In the genomic region with DNA sequence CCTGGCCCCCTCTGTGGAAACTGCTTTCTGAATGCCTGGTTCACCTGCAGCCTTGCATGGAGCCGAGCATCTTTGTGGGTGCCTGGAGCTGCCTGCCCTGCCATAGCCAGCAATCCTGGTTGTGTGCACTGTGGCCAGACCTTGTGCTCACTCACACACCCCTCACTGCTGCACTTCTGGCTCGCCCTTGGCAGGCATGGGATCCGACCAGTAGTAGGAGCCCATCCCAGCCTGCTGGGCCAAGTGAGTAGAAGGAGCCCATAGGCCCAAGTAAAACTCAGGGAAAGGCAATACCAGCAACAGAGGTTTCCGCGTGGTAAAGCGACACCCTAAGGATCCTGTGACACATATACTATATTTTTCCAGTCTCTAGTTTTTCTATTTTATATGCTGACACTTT, we compare ENCODE assay signal across 31 cellular contexts.
"Had no signal": no experiment of that assay in that cellular context is flagged by ENCODE, and none has a peak within 500 bp of the region (broad histone marks: within the 10 kb centered on the region; RNA-seq: fewer than 3 reads in every experiment).

No MANE protein-coding gene starts in this region.

- H3K27ac ChIP-seq: adrenal gland, ascending aorta, cardiac muscle cell, coronary artery, dorsolateral prefrontal cortex, gastrocnemius medialis, lower lobe of right lung, neural progenitor cell, parathyroid adenoma, psoas muscle, sigmoid colon, thyroid gland, upper lobe of left lung had no signal

- H3K36me3 ChIP-seq: adrenal gland, ascending aorta, cardiac muscle cell, gastrocnemius medialis, lower lobe of right lung, neural progenitor cell, sigmoid colon, thyroid gland, upper lobe of left lung had no signal

- DNase-seq: activated CD4-positive, alpha-beta T cell treated with anti-CD3 and anti-CD28 coated beads for 1 hour; activated CD4-positive, alpha-beta T cell treated with anti-CD3 and anti-CD28 coated beads, Interleukin-2, amount 50 U/mL, for 1 hour; activated CD8-positive, alpha-beta T cell treated with anti-CD3 and anti-CD28 coated beads for 36 hours; activated naive CD4-positive, alpha-beta T cell treated with Interleukin-2 at 50 U/mL for 16 hours; activated naive CD8-positive, alpha-beta T cell treated with anti-CD3 and anti-CD28 coated beads for 36 hours; activated T-cell treated with anti-CD3 and anti-CD28 coated beads, Interleukin-2, amount 50 U/mL, for 48 hours; adrenal gland; cerebellar nuclear complex; dorsolateral prefrontal cortex; effector memory CD4-positive, alpha-beta T cell; erythroblast; gastrocnemius medialis; glutamatergic neuron; lower lobe of right lung; mesenchymal stem cell; natural killer cell; occipital lobe; psoas muscle; sigmoid colon; small intestine; stimulated activated CD4-positive, alpha-beta T cell treated with anti-CD3 and anti-CD28 coated beads, Interleukin-4, amount 100 ng/mL, for 24 hours; stimulated activated naive CD8-positive, alpha-beta T cell treated with anti-CD3 and anti-CD28 coated beads, Interleukin-15, amount 100 ng/mL, for 72 hours; substantia nigra; T-helper 9 cell; thyroid gland had no signal

- H3K4me1 ChIP-seq: adrenal gland, ascending aorta, gastrocnemius medialis, lower lobe of right lung, neural progenitor cell, parathyroid adenoma, psoas muscle, sigmoid colon, thyroid gland, upper lobe of left lung had no signal

- H3K27me3 ChIP-seq: adrenal gland, ascending aorta, cardiac muscle cell, dorsolateral prefrontal cortex, gastrocnemius medialis, neural progenitor cell, sigmoid colon, thyroid gland, upper lobe of left lung had no signal

- H3K4me3 ChIP-seq: adrenal gland, ascending aorta, cardiac muscle cell, coronary artery, dorsolateral prefrontal cortex, gastrocnemius medialis, lower lobe of right lung, neural progenitor cell, psoas muscle, sigmoid colon, thyroid gland, upper lobe of left lung had no signal

- H3K9me3 ChIP-seq: adrenal gland, ascending aorta, gastrocnemius medialis, lower lobe of right lung, psoas muscle, sigmoid colon, thyroid gland, upper lobe of left lung had no signal

- FAIRE-seq: small intestine had no signal

- H2AFZ ChIP-seq: neural progenitor cell, parathyroid adenoma had no signal

- H3K9ac ChIP-seq: neural progenitor cell, parathyroid adenoma had no signal

- H3K4me2 ChIP-seq: neural progenitor cell had no signal

- H3K79me2 ChIP-seq: parathyroid adenoma had no signal

- ATAC-seq: activated CD8-positive, alpha-beta T cell treated with anti-CD3 and anti-CD28 coated beads for 36 hours; gastrocnemius medialis; natural killer cell; psoas muscle; stimulated activated naive CD8-positive, alpha-beta T cell treated with anti-CD3 and anti-CD28 coated beads, Interleukin-15, amount 100 ng/mL, for 72 hours had no signal
